1 cellular context compared by ENCODE assay signal in genomic region chr9:123326662-123327093, GRCh38.
TF ChIP-seq lines count a peak whose summit lies in the region.

No MANE protein-coding gene starts in this region.

TF ChIP-seq in K562, 482 proteins besides CTCF, POLR2A, EP300 and RAD21 (continued from another document and continues in another):
- TF ChIP-seq PBX2 (CRISPR knock-in tag; IDR thresholded peaks at IDR 0.05; ENCODE audit: low read depth) (no peak), PBX2 (tag; conservative IDR thresholded peaks at IDR 0.05; ENCODE audit: low read depth) (no peak), MYBL2 (IDR thresholded peaks at IDR 0.05; ENCODE audit: low read depth) (no peak), MYBL2 (CRISPR knock-in tag; IDR thresholded peaks at IDR 0.05; ENCODE audit: borderline replicate concordance) (no peak), CBX1 (IDR thresholded peaks at IDR 0.05; ENCODE audit: low read depth) (no peak), ARID4B (CRISPR knock-in tag; IDR thresholded peaks at IDR 0.05) (0 out of 2 replicates have a peak, but pooled peaks have one; percentile 34), CUX1 (CRISPR knock-in tag; IDR thresholded peaks at IDR 0.05) (no peak), ZBTB43 (CRISPR knock-in tag; IDR thresholded peaks at IDR 0.05) (no peak; the same call in 1 of the 2 replicates), ZNF354B (CRISPR knock-in tag; IDR thresholded peaks at IDR 0.05) (peak; percentile 3; the same call in 1 of the 2 replicates), NRF1 (conservative IDR thresholded peaks at IDR 0.05 in 1 of 2, IDR thresholded peaks at IDR 0.05 in 1 of 2) (no peak; a peak in 1 of 4 replicates), ZNF57 (CRISPR knock-in tag; IDR thresholded peaks at IDR 0.05) (no peak), CCNT2 (IDR thresholded peaks at IDR 0.05; ENCODE audit: borderline replicate concordance, extremely low read depth, insufficient read length, low read depth, low read length) (no peak), ZBTB34 (CRISPR knock-in tag; IDR thresholded peaks at IDR 0.05) (no peak), ZNF589 (CRISPR knock-in tag; IDR thresholded peaks at IDR 0.05; ENCODE audit: low read depth) (peak; percentile 65; the same call in 1 of the 2 replicates), ZNF277 (CRISPR knock-in tag; IDR thresholded peaks at IDR 0.05; ENCODE audit: borderline replicate concordance) (no peak), DIDO1 (tag; IDR thresholded peaks at IDR 0.05; ENCODE audit: low read depth) (no peak), ZNF778 (CRISPR knock-in tag; IDR thresholded peaks at IDR 0.05) (no peak), MAX (CRISPR knock-in tag; IDR thresholded peaks at IDR 0.05) (peak; percentile 100), BDP1 (IDR thresholded peaks at IDR 0.05; ENCODE audit: insufficient read depth, insufficient read length) (no peak), DNMT1 (IDR thresholded peaks at IDR 0.05) (no peak), ZNF407 (IDR thresholded peaks at IDR 0.05; ENCODE audit: low read depth) (no peak)
